In genomic region chr13:112679381-112679780, GRCh38 we compare ENCODE assay signal across 30 cellular contexts.
"Had no signal": no experiment of that assay in that cellular context is flagged by ENCODE, and none has a peak within 500 bp of the region (broad histone marks: within the 10 kb centered on the region; RNA-seq: fewer than 3 reads in every experiment).

No MANE protein-coding gene starts in this region.

- H3K27me3 Mint-ChIP-seq: activated naive CD8-positive, alpha-beta T cell treated with anti-CD3 and anti-CD28 coated beads for 36 hours had no signal

- ATAC-seq: activated CD8-positive, alpha-beta memory T cell treated with anti-CD3 and anti-CD28 coated beads, Interleukin-2, amount 10 ng/mL, durations not matched to agents 7 days and 5 days; activated CD8-positive, alpha-beta T cell treated with anti-CD3 and anti-CD28 coated beads, Interleukin-2, amount 10 ng/mL, durations not matched to agents 7 days and 5 days; activated T-cell treated with anti-CD3 and anti-CD28 coated beads, Interleukin-2, amount 50 U/mL, for 4 hours; Panc1; SK-N-SH treated with all-trans-retinoic acid at 6 μM for 48 hours; WTC11 had no signal

- DNase-seq: activated CD4-positive, alpha-beta T cell treated with anti-CD3 and anti-CD28 coated beads for 48 hours; activated CD4-positive, alpha-beta T cell treated with anti-CD3 and anti-CD28 coated beads, Interleukin-2, amount 50 U/mL, for 4 hours; activated CD4-positive, CD25-positive, alpha-beta regulatory T cell treated with anti-CD3 and anti-CD28 coated beads, Interleukin-2, amount 50 U/mL, for 72 hours; activated CD8-positive, alpha-beta memory T cell treated with anti-CD3 and anti-CD28 coated beads, Interleukin-2, amount 10 ng/mL, durations not matched to agents 7 days and 5 days; activated CD8-positive, alpha-beta T cell treated with anti-CD3 and anti-CD28 coated beads, Interleukin-2, amount 10 ng/mL, durations not matched to agents 7 days and 5 days; activated gamma-delta T cell treated with Interleukin-2 at 50 U/mL for 16 hours; activated naive CD4-positive, alpha-beta T cell treated with anti-CD3 and anti-CD28 coated beads, Interleukin-2, amount 10 ng/mL, durations not matched to agents 7 days and 5 days; activated naive CD8-positive, alpha-beta T cell treated with anti-CD3 and anti-CD28 coated beads for 36 hours; activated T-cell treated with anti-CD3 and anti-CD28 coated beads, Interleukin-2, amount 50 U/mL, for 4 hours; brain microvascular endothelial cell; IMR-90; Kasumi-1; KBM-7; NCI-H1105 treated with DMSO at 0.1 percent for 48 hours; NCI-H1436 treated with DMSO at 0.1 percent for 48 hours; NCI-H187 treated with DMSO at 0.1 percent for 48 hours; NCI-H2081 treated with DMSO at 0.1 percent for 48 hours; NCI-H2171 treated with DMSO at 0.1 percent for 48 hours; NCI-H226; NCI-H526; NCI-H82; Right ventricle myocardium superior; RPMI8226; SJCRH30; SW 1271; T-helper 9 cell had no signal

- H3K4me3 Mint-ChIP-seq: activated CD8-positive, alpha-beta memory T cell treated with anti-CD3 and anti-CD28 coated beads, Interleukin-2, amount 10 ng/mL, durations not matched to agents 7 days and 5 days; activated CD8-positive, alpha-beta T cell treated with anti-CD3 and anti-CD28 coated beads, Interleukin-2, amount 10 ng/mL, durations not matched to agents 7 days and 5 days; activated naive CD4-positive, alpha-beta T cell treated with anti-CD3 and anti-CD28 coated beads, Interleukin-2, amount 10 ng/mL, durations not matched to agents 7 days and 5 days; activated naive CD8-positive, alpha-beta T cell treated with anti-CD3 and anti-CD28 coated beads for 36 hours; activated T-cell treated with anti-CD3 and anti-CD28 coated beads, Interleukin-2, amount 50 U/mL, for 4 hours; WTC11 had no signal

- H3K27ac ChIP-seq: brain microvascular endothelial cell, cardiac muscle cell, SJCRH30 had no signal

- H3K4me1 Mint-ChIP-seq: activated naive CD8-positive, alpha-beta T cell treated with anti-CD3 and anti-CD28 coated beads for 36 hours had no signal

- H3K9me3 ChIP-seq: SJCRH30 had no signal

- H3K27ac Mint-ChIP-seq: activated CD8-positive, alpha-beta memory T cell treated with anti-CD3 and anti-CD28 coated beads, Interleukin-2, amount 10 ng/mL, durations not matched to agents 7 days and 5 days; activated CD8-positive, alpha-beta T cell treated with anti-CD3 and anti-CD28 coated beads, Interleukin-2, amount 10 ng/mL, durations not matched to agents 7 days and 5 days; activated naive CD4-positive, alpha-beta T cell treated with anti-CD3 and anti-CD28 coated beads, Interleukin-2, amount 10 ng/mL, durations not matched to agents 7 days and 5 days; activated naive CD8-positive, alpha-beta T cell treated with anti-CD3 and anti-CD28 coated beads for 36 hours; WTC11 had no signal

- H3K4me1 ChIP-seq: SJCRH30 had no signal

- H3K27me3 ChIP-seq: brain microvascular endothelial cell, cardiac muscle cell, SJCRH30 had no signal

- H3K36me3 Mint-ChIP-seq: activated CD8-positive, alpha-beta memory T cell treated with anti-CD3 and anti-CD28 coated beads, Interleukin-2, amount 10 ng/mL, durations not matched to agents 7 days and 5 days; activated naive CD4-positive, alpha-beta T cell treated with anti-CD3 and anti-CD28 coated beads, Interleukin-2, amount 10 ng/mL, durations not matched to agents 7 days and 5 days; activated naive CD8-positive, alpha-beta T cell treated with anti-CD3 and anti-CD28 coated beads for 36 hours had no signal

- H3K4me3 ChIP-seq: cardiac muscle cell, SJCRH30 had no signal

- H3K36me3 ChIP-seq: brain microvascular endothelial cell, cardiac muscle cell, SJCRH30 had no signal

- H3K9me3 Mint-ChIP-seq: activated naive CD4-positive, alpha-beta T cell treated with anti-CD3 and anti-CD28 coated beads, Interleukin-2, amount 10 ng/mL, durations not matched to agents 7 days and 5 days; activated naive CD8-positive, alpha-beta T cell treated with anti-CD3 and anti-CD28 coated beads for 36 hours; activated T-cell treated with anti-CD3 and anti-CD28 coated beads, Interleukin-2, amount 50 U/mL, for 4 hours had no signal
